8 cellular contexts compared by ENCODE assay signal in the genomic region with DNA sequence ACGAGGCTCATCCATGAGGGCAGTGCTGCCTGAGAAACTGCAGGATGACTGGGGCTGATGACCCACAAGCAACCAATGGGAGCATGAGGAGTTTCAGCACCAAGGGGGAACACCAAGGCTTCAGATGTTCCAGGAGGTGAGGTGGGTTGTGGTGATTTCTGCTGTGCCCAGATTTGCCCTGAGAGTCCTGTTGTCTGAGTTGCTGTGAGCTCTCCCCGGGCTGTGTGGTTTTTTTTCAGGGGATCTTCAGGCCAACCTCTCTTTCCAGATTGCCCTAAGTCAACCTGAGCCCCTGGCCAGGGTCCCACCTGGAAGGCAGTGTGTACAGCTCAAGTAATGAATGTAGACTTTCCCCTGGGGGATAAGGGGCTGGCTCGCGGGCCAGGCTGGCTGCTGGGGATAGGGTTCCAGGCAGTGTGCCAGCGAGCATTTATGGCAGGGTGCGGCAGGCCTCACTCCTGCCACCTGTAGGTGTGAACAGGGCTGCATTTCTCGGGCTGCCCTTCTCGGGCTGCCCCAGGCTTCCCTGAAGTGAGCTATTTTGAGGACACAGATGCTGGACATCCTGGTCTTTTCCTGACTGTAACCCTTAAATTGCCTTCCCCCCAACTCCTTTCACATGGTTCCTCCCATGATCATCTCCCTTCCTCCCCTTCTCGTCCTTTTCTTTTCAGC. TPM values are rescaled to one million over a fixed set of nuclear protein-coding genes. Genes with fewer than 3 reads are reported as not detected.
DNase-seq lines count a peak whose midpoint lies in the region; ATAC-seq and TF ChIP-seq lines count a peak whose summit lies in the region.

No MANE protein-coding gene starts in this region.

- no peak overlapping the region for H3K27ac ChIP-seq in SJCRH30

- H3K27ac Mint-ChIP-seq in glutamatergic neuron (ENCODE audit: unreplicated experiment), result no peak overlapping the region

- H3K27me3 ChIP-seq in SJCRH30, result no peaks in the 10 kb centered on the region

- peak; percentile 16 for DNase-seq in EH (ENCODE audit: low read depth)
- DNase-seq in Jurkat, Clone E6-1 (ENCODE audit: low read depth, low spot score), result peak; percentile 23
- peak; percentile 65 to 74 for DNase-seq in SJCRH30
- DNase-seq in glutamatergic neuron, result peak; percentile 34
- DNase-seq in stimulated activated CD4-positive, alpha-beta T cell treated with anti-CD3 and anti-CD28 coated beads, TNF-alpha, amount 100 ng/mL, for 24 hours (ENCODE audit: low read depth in 3 of 3), result peak in 2 of 3 experiments; percentile 3 to 17
- DNase-seq in MV-4-11 (lab: John Stamatoyannopoulos, UW), result no peak
- DNase-seq in stimulated activated naive CD4-positive, alpha-beta T cell treated with Interleukin-2 at 50 U/mL for 16 hours (lab: John Stamatoyannopoulos, UW), result no peak

- no peaks in the 10 kb centered on the region for H3K9me3 Mint-ChIP-seq in glutamatergic neuron (ENCODE audit: unreplicated experiment)

- peaks cover 2% of the 10 kb centered on the region for H3K27me3 Mint-ChIP-seq in glutamatergic neuron (ENCODE audit: unreplicated experiment)

- no peaks in the 10 kb centered on the region for H3K4me1 ChIP-seq in SJCRH30

- no peak for ATAC-seq in GM21825 (IDR thresholded peaks at IDR 0.05; ENCODE audit: unreplicated experiment)

- no peak for TF ChIP-seq CTCF in glutamatergic neuron (IDR thresholded peaks at IDR 0.05; ENCODE audit: partially characterized antibody, unreplicated experiment)

- H3K36me3 ChIP-seq in SJCRH30, result no peaks in the 10 kb centered on the region

- H3K4me3 ChIP-seq in Jurkat, Clone E6-1 (ENCODE audit: low read length), result no peak overlapping the region
- no peak overlapping the region for H3K4me3 ChIP-seq in SJCRH30

- peaks cover 5% of the 10 kb centered on the region for H3K4me1 Mint-ChIP-seq in glutamatergic neuron (ENCODE audit: low read depth, unreplicated experiment)

- no peaks in the 10 kb centered on the region for H3K36me3 Mint-ChIP-seq in glutamatergic neuron (ENCODE audit: unreplicated experiment)

- no peak overlapping the region for H3K4me3 Mint-ChIP-seq in glutamatergic neuron (ENCODE audit: unreplicated experiment)

- H3K9me3 ChIP-seq in SJCRH30 (replicated peaks), result no peaks in the 10 kb centered on the region

RNA-seq across cellular contexts. Expression of gene SLC22A6, which starts 9.8 kb away (rescaled TPM):
- not detected for polyA plus RNA-seq in Jurkat, Clone E6-1 (2012; ENCODE audit: insufficient read depth, insufficient read length)
- total RNA-seq in SJCRH30 (2014; rRNA removed; shearing (Covaris generic)), result not detected in 2 replicates
- total RNA-seq in glutamatergic neuron (ENCODE audit: unreplicated experiment), result not detected

RNA-seq across cellular contexts. Expression of gene SLC22A8, which starts 40.7 kb away (rescaled TPM):
- not detected for polyA plus RNA-seq in Jurkat, Clone E6-1 (2012; ENCODE audit: insufficient read depth, insufficient read length)
- not detected in 2 replicates for total RNA-seq in SJCRH30 (2014; rRNA removed; shearing (Covaris generic))
- not detected for total RNA-seq in glutamatergic neuron (ENCODE audit: unreplicated experiment)

RNA-seq across cellular contexts. Expression of gene CHRM1, which starts 53.8 kb away (rescaled TPM):
- not detected for polyA plus RNA-seq in Jurkat, Clone E6-1 (2012; ENCODE audit: insufficient read depth, insufficient read length)
- not detected in 2 replicates for total RNA-seq in SJCRH30 (2014; rRNA removed; shearing (Covaris generic))
- not detected for total RNA-seq in glutamatergic neuron (ENCODE audit: unreplicated experiment)

Comparison
In these comparisons a context has a peak if more than half of its experiments do, and no peak if none do; other contexts are left out.
1. DNase-seq: peak in EH (single experiment), Jurkat, Clone E6-1 (single experiment), SJCRH30 (2 of 2), glutamatergic neuron (single experiment) and stimulated activated CD4-positive, alpha-beta T cell treated with anti-CD3 and anti-CD28 coated beads, TNF-alpha, amount 100 ng/mL, for 24 hours (2 of 3); none in MV-4-11 (single experiment) and stimulated activated naive CD4-positive, alpha-beta T cell treated with Interleukin-2 at 50 U/mL for 16 hours (single experiment).